In the genomic region with DNA sequence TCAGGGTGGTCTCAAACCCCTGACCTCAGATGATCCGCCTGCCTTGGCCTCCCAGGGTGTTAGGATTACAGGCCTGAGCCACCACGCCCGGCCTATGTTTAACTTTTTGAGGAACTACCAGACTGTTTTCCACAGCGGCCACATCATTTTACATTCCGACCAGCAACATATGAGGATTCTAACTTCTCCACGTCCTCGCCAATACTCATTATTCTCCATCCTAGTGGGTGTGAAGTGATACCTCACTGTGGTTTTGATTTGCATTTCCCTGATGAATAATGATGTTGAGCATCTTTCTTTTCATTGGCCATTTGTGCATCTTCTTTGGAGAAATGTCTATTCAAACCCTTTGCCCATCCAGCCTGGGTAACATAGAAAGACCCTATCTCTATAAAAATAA, we compare ENCODE assay signal across 31 cellular contexts. TPM values are rescaled to one million over a fixed set of nuclear protein-coding genes. Genes with fewer than 3 reads are reported as not detected.
"Had no signal": no experiment of that assay in that cellular context is flagged by ENCODE, and none has a peak within 500 bp of the region (broad histone marks: within the 10 kb centered on the region; RNA-seq: fewer than 3 reads in every experiment).

No MANE protein-coding gene starts in this region.

- H3K27ac Mint-ChIP-seq: activated CD4-positive, alpha-beta T cell treated with anti-CD3 and anti-CD28 coated beads for 36 hours; activated CD4-positive, alpha-beta T cell treated with anti-CD3 and anti-CD28 coated beads, Interleukin-2, amount 10 ng/mL, durations not matched to agents 7 days and 5 days; activated CD8-positive, alpha-beta T cell treated with anti-CD3 and anti-CD28 coated beads, Interleukin-2, amount 10 ng/mL, durations not matched to agents 7 days and 5 days; activated naive CD4-positive, alpha-beta T cell treated with anti-CD3 and anti-CD28 coated beads for 36 hours; activated naive CD4-positive, alpha-beta T cell treated with anti-CD3 and anti-CD28 coated beads, Interleukin-2, amount 50 U/mL, for 72 hours; activated T-helper 1 cell treated with anti-CD3 and anti-CD28 coated beads, Interleukin-12 subunit alpha, Interleukin-12 subunit beta, Interleukin-2, Interleukin-4 antibody, amounts not matched to agents 30 ng/mL and 10 ng/mL and 1 ng/mL, durations not matched to agents 14 hours and 24 hours and 36 hours had no signal

- H3K27me3 Mint-ChIP-seq: activated CD4-positive, alpha-beta T cell treated with anti-CD3 and anti-CD28 coated beads for 36 hours; activated CD4-positive, alpha-beta T cell treated with anti-CD3 and anti-CD28 coated beads, Interleukin-2, amount 10 ng/mL, durations not matched to agents 7 days and 5 days had no signal

- DNase-seq: activated CD4-positive, alpha-beta T cell treated with anti-CD3 and anti-CD28 coated beads for 36 hours; activated CD4-positive, alpha-beta T cell treated with anti-CD3 and anti-CD28 coated beads, Interleukin-2, amount 10 ng/mL, durations not matched to agents 7 days and 5 days; activated CD4-positive, alpha-beta T cell treated with anti-CD3 and anti-CD28 coated beads, Interleukin-2, amount 50 U/mL, for 48 hours; activated CD8-positive, alpha-beta memory T cell treated with anti-CD3 and anti-CD28 coated beads, Interleukin-2, amount 50 U/mL, for 4 hours; activated CD8-positive, alpha-beta T cell treated with anti-CD3 and anti-CD28 coated beads, Interleukin-2, amount 10 ng/mL, durations not matched to agents 7 days and 5 days; activated gamma-delta T cell treated with Interleukin-2 at 50 U/mL for 16 hours; activated naive CD4-positive, alpha-beta T cell treated with anti-CD3 and anti-CD28 coated beads for 36 hours; activated T-cell treated with anti-CD3 and anti-CD28 coated beads for 4 hours; activated T-cell treated with anti-CD3 and anti-CD28 coated beads, Interleukin-2, amount 50 U/mL, for 4 hours; adrenal gland; body of pancreas; caudate nucleus; cerebellar nuclear complex; NCI-H1105; NCI-H1417 treated with DMSO at 0.1 percent for 48 hours; NCI-H1930; NCI-H2081 treated with DMSO at 0.1 percent for 48 hours; NCI-H345; NCI-H510A; NCI-H526; NCI-H748 treated with DMSO at 0.1 percent for 48 hours; NK-92 treated with Interleukin-12 subunit alpha and Interleukin-12 subunit beta, amount 100 ng/mL, for 24 hours; Right ventricle myocardium superior; SJCRH30; T1000 had no signal

- H3K4me1 Mint-ChIP-seq: activated CD4-positive, alpha-beta T cell treated with anti-CD3 and anti-CD28 coated beads for 36 hours; activated CD4-positive, alpha-beta T cell treated with anti-CD3 and anti-CD28 coated beads, Interleukin-2, amount 10 ng/mL, durations not matched to agents 7 days and 5 days had no signal

- H3K9me3 Mint-ChIP-seq: activated CD4-positive, alpha-beta T cell treated with anti-CD3 and anti-CD28 coated beads, Interleukin-2, amount 10 ng/mL, durations not matched to agents 7 days and 5 days; activated naive CD4-positive, alpha-beta T cell treated with anti-CD3 and anti-CD28 coated beads for 36 hours; activated naive CD4-positive, alpha-beta T cell treated with anti-CD3 and anti-CD28 coated beads, Interleukin-2, amount 50 U/mL, for 72 hours; activated T-cell treated with anti-CD3 and anti-CD28 coated beads, Interleukin-2, amount 50 U/mL, for 4 hours; activated T-helper 1 cell treated with anti-CD3 and anti-CD28 coated beads, Interleukin-12 subunit alpha, Interleukin-12 subunit beta, Interleukin-2, Interleukin-4 antibody, amounts not matched to agents 30 ng/mL and 10 ng/mL and 1 ng/mL, durations not matched to agents 14 hours and 24 hours and 36 hours had no signal

- H3K36me3 Mint-ChIP-seq: activated naive CD4-positive, alpha-beta T cell treated with anti-CD3 and anti-CD28 coated beads, Interleukin-2, amount 50 U/mL, for 72 hours had no signal

- H3K4me3 Mint-ChIP-seq: activated CD4-positive, alpha-beta T cell treated with anti-CD3 and anti-CD28 coated beads for 36 hours; activated CD4-positive, alpha-beta T cell treated with anti-CD3 and anti-CD28 coated beads, Interleukin-2, amount 10 ng/mL, durations not matched to agents 7 days and 5 days; activated CD8-positive, alpha-beta T cell treated with anti-CD3 and anti-CD28 coated beads, Interleukin-2, amount 10 ng/mL, durations not matched to agents 7 days and 5 days; activated naive CD4-positive, alpha-beta T cell treated with anti-CD3 and anti-CD28 coated beads for 36 hours; activated T-cell treated with anti-CD3 and anti-CD28 coated beads, Interleukin-2, amount 50 U/mL, for 4 hours; activated T-helper 1 cell treated with anti-CD3 and anti-CD28 coated beads, Interleukin-12 subunit alpha, Interleukin-12 subunit beta, Interleukin-2, Interleukin-4 antibody, amounts not matched to agents 30 ng/mL and 10 ng/mL and 1 ng/mL, durations not matched to agents 14 hours and 24 hours and 36 hours had no signal

- ATAC-seq: activated CD4-positive, alpha-beta T cell treated with anti-CD3 and anti-CD28 coated beads for 36 hours; activated CD8-positive, alpha-beta T cell treated with anti-CD3 and anti-CD28 coated beads, Interleukin-2, amount 10 ng/mL, durations not matched to agents 7 days and 5 days; activated T-cell treated with anti-CD3 and anti-CD28 coated beads, Interleukin-2, amount 50 U/mL, for 4 hours; body of pancreas had no signal

RNA-seq across cellular contexts. Expression of a gene that starts 14.8 kb away (rescaled TPM):
- total RNA-seq: adrenal gland, astrocyte, body of pancreas, breast epithelium, M059J, PC-9, Right ventricle myocardium superior, SJCRH30 had no signal
